Comparison of ENCODE assay signal across 1 cellular context in genomic region chr5:149549461-149550266, GRCh38.
A peak's percentile ranks its signal among the peaks of the same experiment; 100 is the strongest.
TF ChIP-seq lines count a peak whose summit lies in the region.

No MANE protein-coding gene starts in this region.

TF ChIP-seq in HepG2, 621 proteins besides CTCF, POLR2A, EP300 and RAD21 (continued from another document and continues in another):
- TF ChIP-seq, protein P1, sequence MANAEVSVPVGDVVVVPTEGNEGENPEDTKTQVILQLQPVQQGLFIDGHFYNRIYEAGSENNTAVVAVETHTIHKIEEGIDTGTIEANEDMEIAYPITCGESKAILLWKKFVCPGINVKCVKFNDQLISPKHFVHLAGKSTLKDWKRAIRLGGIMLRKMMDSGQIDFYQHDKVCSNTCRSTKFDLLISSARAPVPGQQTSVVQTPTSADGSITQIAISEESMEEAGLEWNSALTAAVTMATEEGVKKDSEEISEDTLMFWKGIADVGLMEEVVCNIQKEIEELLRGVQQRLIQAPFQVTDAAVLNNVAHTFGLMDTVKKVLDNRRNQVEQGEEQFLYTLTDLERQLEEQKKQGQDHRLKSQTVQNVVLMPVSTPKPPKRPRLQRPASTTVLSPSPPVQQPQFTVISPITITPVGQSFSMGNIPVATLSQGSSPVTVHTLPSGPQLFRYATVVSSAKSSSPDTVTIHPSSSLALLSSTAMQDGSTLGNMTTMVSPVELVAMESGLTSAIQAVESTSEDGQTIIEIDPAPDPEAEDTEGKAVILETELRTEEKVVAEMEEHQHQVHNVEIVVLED (CRISPR knock-in tag; IDR thresholded peaks at IDR 0.05; ENCODE audit: borderline replicate concordance), result no peak
- TF ChIP-seq ISL2 (CRISPR knock-in tag; IDR thresholded peaks at IDR 0.05) (0 out of 2 replicates have a peak, but pooled peaks have one; percentile 13), ZBTB7B (CRISPR knock-in tag; IDR thresholded peaks at IDR 0.05) (no peak), ASH2L (IDR thresholded peaks at IDR 0.05; ENCODE audit: insufficient read length, low read depth, low read length) (no peak), HOXA5 (CRISPR knock-in tag; IDR thresholded peaks at IDR 0.05) (no peak), YEATS2 (CRISPR knock-in tag; IDR thresholded peaks at IDR 0.05; ENCODE audit: borderline replicate concordance) (no peak), SYNCRIP (IDR thresholded peaks at IDR 0.05; ENCODE audit: insufficient read depth, low read depth, low read length) (no peak), ZNF468 (CRISPR knock-in tag; IDR thresholded peaks at IDR 0.05) (no peak), CHCHD3 (CRISPR knock-in tag; IDR thresholded peaks at IDR 0.05) (no peak), SIX4 (CRISPR knock-in tag; IDR thresholded peaks at IDR 0.05) (no peak), PHF8 (CRISPR knock-in tag; IDR thresholded peaks at IDR 0.05) (peak; percentile 7; the same call in 1 of the 2 replicates), ZNF143 (CRISPR knock-in tag; IDR thresholded peaks at IDR 0.05) (no peak; the same call in 1 of the 2 replicates), ZNF737 (CRISPR knock-in tag; IDR thresholded peaks at IDR 0.05; ENCODE audit: borderline replicate concordance) (no peak), ZNF766 (CRISPR knock-in tag; IDR thresholded peaks at IDR 0.05; ENCODE audit: borderline replicate concordance) (no peak), ZNF543 (CRISPR knock-in tag; IDR thresholded peaks at IDR 0.05) (no peak), ZNF546 (CRISPR knock-in tag; conservative IDR thresholded peaks at IDR 0.05) (no peak), ZNF878 (CRISPR knock-in tag; IDR thresholded peaks at IDR 0.05) (no peak), SPEN (CRISPR knock-in tag; IDR thresholded peaks at IDR 0.05; ENCODE audit: low read depth) (no peak), HOXA9 (CRISPR knock-in tag; IDR thresholded peaks at IDR 0.05; ENCODE audit: borderline replicate concordance) (no peak), ZBTB7A (CRISPR knock-in tag; IDR thresholded peaks at IDR 0.05) (no peak), ZNF761 (CRISPR knock-in tag; conservative IDR thresholded peaks at IDR 0.05) (no peak), HNRNPL (IDR thresholded peaks at IDR 0.05; ENCODE audit: low read depth, low read length) (no peak), ZNF879 (CRISPR knock-in tag; IDR thresholded peaks at IDR 0.05) (no peak), CAMTA2 (CRISPR knock-in tag; IDR thresholded peaks at IDR 0.05; ENCODE audit: borderline replicate concordance) (no peak), ZNF280B (CRISPR knock-in tag; IDR thresholded peaks at IDR 0.05; ENCODE audit: borderline replicate concordance) (no peak), ELK4 (CRISPR knock-in tag; IDR thresholded peaks at IDR 0.05; ENCODE audit: borderline replicate concordance) (no peak), PRPF4 (IDR thresholded peaks at IDR 0.05; ENCODE audit: low read depth, low read length, poor library complexity, severe bottlenecking) (no peak)
- TF ChIP-seq, protein P2, sequence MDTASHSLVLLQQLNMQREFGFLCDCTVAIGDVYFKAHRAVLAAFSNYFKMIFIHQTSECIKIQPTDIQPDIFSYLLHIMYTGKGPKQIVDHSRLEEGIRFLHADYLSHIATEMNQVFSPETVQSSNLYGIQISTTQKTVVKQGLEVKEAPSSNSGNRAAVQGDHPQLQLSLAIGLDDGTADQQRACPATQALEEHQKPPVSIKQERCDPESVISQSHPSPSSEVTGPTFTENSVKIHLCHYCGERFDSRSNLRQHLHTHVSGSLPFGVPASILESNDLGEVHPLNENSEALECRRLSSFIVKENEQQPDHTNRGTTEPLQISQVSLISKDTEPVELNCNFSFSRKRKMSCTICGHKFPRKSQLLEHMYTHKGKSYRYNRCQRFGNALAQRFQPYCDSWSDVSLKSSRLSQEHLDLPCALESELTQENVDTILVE (CRISPR knock-in tag; IDR thresholded peaks at IDR 0.05), result no peak
- TF ChIP-seq, protein P3, sequence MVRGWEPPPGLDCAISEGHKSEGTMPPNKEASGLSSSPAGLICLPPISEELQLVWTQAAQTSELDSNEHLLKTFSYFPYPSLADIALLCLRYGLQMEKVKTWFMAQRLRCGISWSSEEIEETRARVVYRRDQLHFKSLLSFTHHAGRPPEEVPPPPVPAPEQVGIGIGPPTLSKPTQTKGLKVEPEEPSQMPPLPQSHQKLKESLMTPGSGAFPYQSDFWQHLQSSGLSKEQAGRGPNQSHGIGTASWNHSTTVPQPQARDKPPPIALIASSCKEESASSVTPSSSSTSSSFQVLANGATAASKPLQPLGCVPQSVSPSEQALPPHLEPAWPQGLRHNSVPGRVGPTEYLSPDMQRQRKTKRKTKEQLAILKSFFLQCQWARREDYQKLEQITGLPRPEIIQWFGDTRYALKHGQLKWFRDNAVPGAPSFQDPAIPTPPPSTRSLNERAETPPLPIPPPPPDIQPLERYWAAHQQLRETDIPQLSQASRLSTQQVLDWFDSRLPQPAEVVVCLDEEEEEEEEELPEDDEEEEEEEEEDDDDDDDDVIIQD (CRISPR knock-in tag; IDR thresholded peaks at IDR 0.05; ENCODE audit: low read depth), result no peak
- TF ChIP-seq, protein P4, sequence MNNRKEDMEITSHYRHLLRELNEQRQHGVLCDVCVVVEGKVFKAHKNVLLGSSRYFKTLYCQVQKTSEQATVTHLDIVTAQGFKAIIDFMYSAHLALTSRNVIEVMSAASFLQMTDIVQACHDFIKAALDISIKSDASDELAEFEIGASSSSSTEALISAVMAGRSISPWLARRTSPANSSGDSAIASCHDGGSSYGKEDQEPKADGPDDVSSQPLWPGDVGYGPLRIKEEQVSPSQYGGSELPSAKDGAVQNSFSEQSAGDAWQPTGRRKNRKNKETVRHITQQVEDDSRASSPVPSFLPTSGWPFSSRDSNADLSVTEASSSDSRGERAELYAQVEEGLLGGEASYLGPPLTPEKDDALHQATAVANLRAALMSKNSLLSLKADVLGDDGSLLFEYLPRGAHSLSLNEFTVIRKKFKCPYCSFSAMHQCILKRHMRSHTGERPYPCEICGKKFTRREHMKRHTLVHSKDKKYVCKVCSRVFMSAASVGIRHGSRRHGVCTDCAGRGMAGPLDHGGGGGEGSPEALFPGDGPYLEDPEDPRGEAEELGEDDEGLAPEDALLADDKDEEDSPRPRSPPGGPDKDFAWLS (CRISPR knock-in tag; IDR thresholded peaks at IDR 0.05; ENCODE audit: borderline replicate concordance), result no peak
- TF ChIP-seq, protein P5, sequence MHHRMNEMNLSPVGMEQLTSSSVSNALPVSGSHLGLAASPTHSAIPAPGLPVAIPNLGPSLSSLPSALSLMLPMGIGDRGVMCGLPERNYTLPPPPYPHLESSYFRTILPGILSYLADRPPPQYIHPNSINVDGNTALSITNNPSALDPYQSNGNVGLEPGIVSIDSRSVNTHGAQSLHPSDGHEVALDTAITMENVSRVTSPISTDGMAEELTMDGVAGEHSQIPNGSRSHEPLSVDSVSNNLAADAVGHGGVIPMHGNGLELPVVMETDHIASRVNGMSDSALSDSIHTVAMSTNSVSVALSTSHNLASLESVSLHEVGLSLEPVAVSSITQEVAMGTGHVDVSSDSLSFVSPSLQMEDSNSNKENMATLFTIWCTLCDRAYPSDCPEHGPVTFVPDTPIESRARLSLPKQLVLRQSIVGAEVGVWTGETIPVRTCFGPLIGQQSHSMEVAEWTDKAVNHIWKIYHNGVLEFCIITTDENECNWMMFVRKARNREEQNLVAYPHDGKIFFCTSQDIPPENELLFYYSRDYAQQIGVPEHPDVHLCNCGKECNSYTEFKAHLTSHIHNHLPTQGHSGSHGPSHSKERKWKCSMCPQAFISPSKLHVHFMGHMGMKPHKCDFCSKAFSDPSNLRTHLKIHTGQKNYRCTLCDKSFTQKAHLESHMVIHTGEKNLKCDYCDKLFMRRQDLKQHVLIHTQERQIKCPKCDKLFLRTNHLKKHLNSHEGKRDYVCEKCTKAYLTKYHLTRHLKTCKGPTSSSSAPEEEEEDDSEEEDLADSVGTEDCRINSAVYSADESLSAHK (CRISPR knock-in tag; IDR thresholded peaks at IDR 0.05; ENCODE audit: borderline replicate concordance), result no peak
- TF ChIP-seq, protein P6, sequence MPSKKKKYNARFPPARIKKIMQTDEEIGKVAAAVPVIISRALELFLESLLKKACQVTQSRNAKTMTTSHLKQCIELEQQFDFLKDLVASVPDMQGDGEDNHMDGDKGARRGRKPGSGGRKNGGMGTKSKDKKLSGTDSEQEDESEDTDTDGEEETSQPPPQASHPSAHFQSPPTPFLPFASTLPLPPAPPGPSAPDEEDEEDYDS (CRISPR knock-in tag; IDR thresholded peaks at IDR 0.05), result no peak; the same call in 1 of the 2 replicates
- TF ChIP-seq, protein P7, sequence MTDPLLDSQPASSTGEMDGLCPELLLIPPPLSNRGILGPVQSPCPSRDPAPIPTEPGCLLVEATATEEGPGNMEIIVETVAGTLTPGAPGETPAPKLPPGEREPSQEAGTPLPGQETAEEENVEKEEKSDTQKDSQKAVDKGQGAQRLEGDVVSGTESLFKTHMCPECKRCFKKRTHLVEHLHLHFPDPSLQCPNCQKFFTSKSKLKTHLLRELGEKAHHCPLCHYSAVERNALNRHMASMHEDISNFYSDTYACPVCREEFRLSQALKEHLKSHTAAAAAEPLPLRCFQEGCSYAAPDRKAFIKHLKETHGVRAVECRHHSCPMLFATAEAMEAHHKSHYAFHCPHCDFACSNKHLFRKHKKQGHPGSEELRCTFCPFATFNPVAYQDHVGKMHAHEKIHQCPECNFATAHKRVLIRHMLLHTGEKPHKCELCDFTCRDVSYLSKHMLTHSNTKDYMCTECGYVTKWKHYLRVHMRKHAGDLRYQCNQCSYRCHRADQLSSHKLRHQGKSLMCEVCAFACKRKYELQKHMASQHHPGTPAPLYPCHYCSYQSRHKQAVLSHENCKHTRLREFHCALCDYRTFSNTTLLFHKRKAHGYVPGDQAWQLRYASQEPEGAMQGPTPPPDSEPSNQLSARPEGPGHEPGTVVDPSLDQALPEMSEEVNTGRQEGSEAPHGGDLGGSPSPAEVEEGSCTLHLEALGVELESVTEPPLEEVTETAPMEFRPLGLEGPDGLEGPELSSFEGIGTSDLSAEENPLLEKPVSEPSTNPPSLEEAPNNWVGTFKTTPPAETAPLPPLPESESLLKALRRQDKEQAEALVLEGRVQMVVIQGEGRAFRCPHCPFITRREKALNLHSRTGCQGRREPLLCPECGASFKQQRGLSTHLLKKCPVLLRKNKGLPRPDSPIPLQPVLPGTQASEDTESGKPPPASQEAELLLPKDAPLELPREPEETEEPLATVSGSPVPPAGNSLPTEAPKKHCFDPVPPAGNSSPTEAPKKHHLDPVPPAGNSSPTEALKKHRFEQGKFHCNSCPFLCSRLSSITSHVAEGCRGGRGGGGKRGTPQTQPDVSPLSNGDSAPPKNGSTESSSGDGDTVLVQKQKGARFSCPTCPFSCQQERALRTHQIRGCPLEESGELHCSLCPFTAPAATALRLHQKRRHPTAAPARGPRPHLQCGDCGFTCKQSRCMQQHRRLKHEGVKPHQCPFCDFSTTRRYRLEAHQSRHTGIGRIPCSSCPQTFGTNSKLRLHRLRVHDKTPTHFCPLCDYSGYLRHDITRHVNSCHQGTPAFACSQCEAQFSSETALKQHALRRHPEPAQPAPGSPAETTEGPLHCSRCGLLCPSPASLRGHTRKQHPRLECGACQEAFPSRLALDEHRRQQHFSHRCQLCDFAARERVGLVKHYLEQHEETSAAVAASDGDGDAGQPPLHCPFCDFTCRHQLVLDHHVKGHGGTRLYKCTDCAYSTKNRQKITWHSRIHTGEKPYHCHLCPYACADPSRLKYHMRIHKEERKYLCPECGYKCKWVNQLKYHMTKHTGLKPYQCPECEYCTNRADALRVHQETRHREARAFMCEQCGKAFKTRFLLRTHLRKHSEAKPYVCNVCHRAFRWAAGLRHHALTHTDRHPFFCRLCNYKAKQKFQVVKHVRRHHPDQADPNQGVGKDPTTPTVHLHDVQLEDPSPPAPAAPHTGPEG (CRISPR knock-in tag; IDR thresholded peaks at IDR 0.05), result no peak
- TF ChIP-seq, protein P8, sequence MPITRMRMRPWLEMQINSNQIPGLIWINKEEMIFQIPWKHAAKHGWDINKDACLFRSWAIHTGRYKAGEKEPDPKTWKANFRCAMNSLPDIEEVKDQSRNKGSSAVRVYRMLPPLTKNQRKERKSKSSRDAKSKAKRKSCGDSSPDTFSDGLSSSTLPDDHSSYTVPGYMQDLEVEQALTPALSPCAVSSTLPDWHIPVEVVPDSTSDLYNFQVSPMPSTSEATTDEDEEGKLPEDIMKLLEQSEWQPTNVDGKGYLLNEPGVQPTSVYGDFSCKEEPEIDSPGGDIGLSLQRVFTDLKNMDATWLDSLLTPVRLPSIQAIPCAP (CRISPR knock-in tag; IDR thresholded peaks at IDR 0.05; ENCODE audit: low read depth), result no peak
